In genomic region chrX:68504237-68504636, GRCh38 we compare ENCODE assay signal across 8 cellular contexts. TPM values are rescaled to one million over a fixed set of nuclear protein-coding genes. Genes with fewer than 3 reads are reported as not detected.
DNase-seq lines count a peak whose midpoint lies in the region; ATAC-seq and TF ChIP-seq lines count a peak whose summit lies in the region.

No MANE protein-coding gene starts in this region.

- H3K4me1 Mint-ChIP-seq in MCF 10A (ENCODE audit: insufficient read depth, unreplicated experiment), result peaks cover 7% of the 10 kb centered on the region

- intact Hi-C loops in MCF 10A (cut with micrococcal nuclease), result no loop called here
- intact Hi-C loops in breast epithelium (cut with DNase I; ENCODE audit: low total_unique reads), result no loop called here
- intact Hi-C loops in left lung (cut with DNase I), result no loop called here

- TF ChIP-seq CTCF in MCF 10A (IDR thresholded peaks at IDR 0.05; ENCODE audit: unreplicated experiment), result no peak
- TF ChIP-seq CTCF in breast epithelium (IDR thresholded peaks at IDR 0.05), result no peak
- no peak for TF ChIP-seq CTCF in fibroblast of mammary gland (conservative IDR thresholded peaks at IDR 0.05; ENCODE audit: control insufficient read depth, insufficient read depth, low read depth, low read length)
- TF ChIP-seq CTCF in left lung (IDR thresholded peaks at IDR 0.05), result no peak

- no peak overlapping the region for H3K4me3 Mint-ChIP-seq in MCF 10A (ENCODE audit: unreplicated experiment)

- H3K36me3 Mint-ChIP-seq in MCF 10A (ENCODE audit: insufficient read depth, unreplicated experiment), result peaks cover 6% of the 10 kb centered on the region

- H3K9me3 Mint-ChIP-seq in MCF 10A (ENCODE audit: unreplicated experiment), result no peaks in the 10 kb centered on the region

- CTCF ChIA-PET in MCF 10A (lab: Yijun Ruan, JAX), result interaction anchor here (0.5 kb wide), 2 partner anchors 155 to 321 kb away, joined by 3 to 5 read pairs; no protein-coding TSS in a partner anchor

- TF ChIP-seq POLR2A in breast epithelium (IDR thresholded peaks at IDR 0.05), result no peak

- DNase-seq in MCF 10A (ENCODE audit: unreplicated experiment), result peak; percentile 70
- DNase-seq in breast epithelium (ENCODE audit: low spot score in 2 of 2), result no peak
- peak; percentile 18 for DNase-seq in activated CD4-positive, alpha-beta T cell treated with anti-CD3 and anti-CD28 coated beads, Interleukin-2, amount 50 U/mL, for 1 hour
- DNase-seq in fibroblast of mammary gland (ENCODE audit: low read depth), result peak; percentile 92
- DNase-seq in stimulated activated naive CD8-positive, alpha-beta T cell treated with anti-CD3 and anti-CD28 coated beads, Interleukin-15, Interleukin-2, amounts not matched to agents 100 U/mL and 50 U/mL, for 24 hours, result peak; percentile 50
- no peak for DNase-seq in left lung
- DNase-seq in NCI-H2107 treated with DMSO at 0.1 percent for 48 hours (lab: John Stamatoyannopoulos, UW; ENCODE audit: unreplicated experiment), result no peak

- H3K9me3 ChIP-seq in breast epithelium (no peaks in the 10 kb centered on the region), left lung (no peaks in the 10 kb centered on the region)

- H3K27me3 ChIP-seq in breast epithelium (peaks cover 0 to 20% of the 10 kb centered on the region in 2 donors), left lung (peaks cover 0 to 2% of the 10 kb centered on the region in 2 donors)

- H3K27ac ChIP-seq in breast epithelium, result no peak overlapping the region
- no peak overlapping the region for H3K27ac ChIP-seq in left lung

- H3K4me3 ChIP-seq in breast epithelium (no peak overlapping the region), fibroblast of mammary gland (ENCODE audit: control insufficient read depth, low read depth, low read length) (no peak overlapping the region), left lung (no peak overlapping the region)

- peak overlapping the region; percentile 63 for H3K27ac Mint-ChIP-seq in MCF 10A (ENCODE audit: low read depth, unreplicated experiment)

- BruUV-seq in MCF 10A (replicated peaks; lab: Mats Ljungman, UMichigan), result no TSS peak

- H3K27me3 Mint-ChIP-seq in MCF 10A (ENCODE audit: insufficient read depth, unreplicated experiment), result peaks cover 17% of the 10 kb centered on the region

- ATAC-seq in stimulated activated naive CD8-positive, alpha-beta T cell treated with anti-CD3 and anti-CD28 coated beads, Interleukin-15, Interleukin-2, amounts not matched to agents 100 U/mL and 50 U/mL, for 24 hours, result peak; percentile 96
- ATAC-seq in HG03025 (IDR thresholded peaks at IDR 0.05; ENCODE audit: low FRiP score, unreplicated experiment), result no peak
- ATAC-seq in left lung, result no peak

- H3K36me3 ChIP-seq in breast epithelium (no peaks in the 10 kb centered on the region), left lung (no peaks in the 10 kb centered on the region)

- H3K4me1 ChIP-seq in breast epithelium (peaks cover 0 to 5% of the 10 kb centered on the region in 2 donors), left lung (peaks cover 0 to 9% of the 10 kb centered on the region in 2 donors)

- POLR2A ChIA-PET in MCF 10A (lab: Yijun Ruan, JAX), result no interaction called here

RNA-seq across cellular contexts. Expression of gene YIPF6, which starts 5.4 kb away (rescaled TPM):
- 44.6 and 55.4 TPM in 2 replicates for total RNA-seq in MCF 10A (2022)
- 10 to 100 TPM; 25.3 to 27.9 (median 27.2) TPM for total RNA-seq in breast epithelium
- total RNA-seq in left lung, result 10 to 100 TPM; 50.0 to 54.5 TPM

Comparison
In these comparisons a context has a peak if more than half of its experiments do, and no peak if none do; other contexts are left out.
1. DNase-seq: peak in MCF 10A (single experiment), activated CD4-positive, alpha-beta T cell treated with anti-CD3 and anti-CD28 coated beads, Interleukin-2, amount 50 U/mL, for 1 hour (single experiment), fibroblast of mammary gland (single experiment) and stimulated activated naive CD8-positive, alpha-beta T cell treated with anti-CD3 and anti-CD28 coated beads, Interleukin-15, Interleukin-2, amounts not matched to agents 100 U/mL and 50 U/mL, for 24 hours (single experiment); none in breast epithelium (0 of 2), left lung (0 of 2) and NCI-H2107 treated with DMSO at 0.1 percent for 48 hours (single experiment).